ENCODE assay signal across 15 cellular contexts in the genomic region with DNA sequence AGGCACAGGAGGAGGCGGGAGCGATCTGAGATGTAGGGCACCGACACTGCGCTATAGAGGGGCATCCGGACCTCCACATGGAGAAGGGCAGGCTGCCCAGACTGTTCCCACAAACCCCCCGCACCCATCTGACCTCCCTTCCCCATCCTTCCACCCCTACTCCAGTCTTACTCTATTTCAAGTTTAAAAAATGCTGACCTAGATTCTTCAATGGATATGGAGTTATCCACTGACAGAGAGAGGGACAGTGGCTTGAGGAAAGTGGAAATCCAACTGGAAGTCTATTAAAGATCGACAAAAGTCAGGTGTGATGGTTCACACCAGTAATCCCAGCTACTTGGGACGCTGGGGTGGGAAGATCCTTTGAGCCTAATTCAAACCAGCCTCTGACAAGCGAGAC. TPM values are rescaled to one million over a fixed set of nuclear protein-coding genes. Genes with fewer than 3 reads are reported as not detected.
DNase-seq lines count a peak whose midpoint lies in the region; ATAC-seq and TF ChIP-seq lines count a peak whose summit lies in the region.
"Had no signal": no experiment of that assay in that cellular context is flagged by ENCODE, and none has a peak within 500 bp of the region (broad histone marks: within the 10 kb centered on the region; RNA-seq: fewer than 3 reads in every experiment).

No MANE protein-coding gene starts in this region.

- TF ChIP-seq CTCF in natural killer cell (IDR thresholded peaks at IDR 0.05) = no peak
- TF ChIP-seq CTCF in esophagus muscularis mucosa (IDR thresholded peaks at IDR 0.05) = no peak
- TF ChIP-seq CTCF in upper lobe of right lung (IDR thresholded peaks at IDR 0.05) = no peak
- no peak for TF ChIP-seq CTCF in WTC11 (IDR thresholded peaks at IDR 0.05)
- TF ChIP-seq CTCF in MM.1S (IDR thresholded peaks at IDR 0.05; ENCODE audit: low read length) = no peak

- no peaks in the 10 kb centered on the region for H4K20me1 ChIP-seq in MM.1S (ENCODE audit: insufficient read depth, low read length)

- no peak overlapping the region for H4K8ac ChIP-seq in neuronal stem cell (ENCODE audit: low read depth, low read length)

- no peak overlapping the region for H3K4me3 Mint-ChIP-seq in natural killer cell treated with Interleukin-12 subunit alpha and Interleukin-12 subunit beta and Interleukin-15 and Interleukin-18, amount 100 ng/mL, for 72 hours
- H3K4me3 Mint-ChIP-seq in natural killer cell (no peak overlapping the region), WTC11 (no peak overlapping the region)
- H3K4me3 Mint-ChIP-seq in stimulated activated effector memory CD8-positive, alpha-beta T cell treated with anti-CD3 and anti-CD28 coated beads, Interleukin-12 subunit alpha, Interleukin-12 subunit beta, amount 100 ng/mL, for 72 hours = no peak overlapping the region
- H3K4me3 Mint-ChIP-seq: HFFc6 had no signal

- no peak overlapping the region for H3K4ac ChIP-seq in neuronal stem cell (ENCODE audit: low read length)

- no peaks in the 10 kb centered on the region for H3K9me3 Mint-ChIP-seq in natural killer cell treated with Interleukin-12 subunit alpha and Interleukin-12 subunit beta and Interleukin-15 and Interleukin-18, amount 100 ng/mL, for 72 hours
- H3K9me3 Mint-ChIP-seq in natural killer cell = no peaks in the 10 kb centered on the region
- no peaks in the 10 kb centered on the region for H3K9me3 Mint-ChIP-seq in WTC11
- no peaks in the 10 kb centered on the region for H3K9me3 Mint-ChIP-seq in stimulated activated effector memory CD8-positive, alpha-beta T cell treated with anti-CD3 and anti-CD28 coated beads, Interleukin-12 subunit alpha, Interleukin-12 subunit beta, amount 100 ng/mL, for 72 hours
- H3K9me3 Mint-ChIP-seq: HFFc6 had no signal

- no peak overlapping the region for H2AK5ac ChIP-seq in neuronal stem cell (ENCODE audit: low read depth, low read length)

- H3K27ac Mint-ChIP-seq in natural killer cell treated with Interleukin-12 subunit alpha and Interleukin-12 subunit beta and Interleukin-15 and Interleukin-18, amount 100 ng/mL, for 72 hours = peak overlapping the region; percentile 26 to 72
- H3K27ac Mint-ChIP-seq in natural killer cell (no peak overlapping the region), WTC11 (no peak overlapping the region)
- H3K27ac Mint-ChIP-seq in stimulated activated effector memory CD8-positive, alpha-beta T cell treated with anti-CD3 and anti-CD28 coated beads, Interleukin-12 subunit alpha, Interleukin-12 subunit beta, amount 100 ng/mL, for 72 hours = no peak overlapping the region
- H3K27ac Mint-ChIP-seq: HFFc6 had no signal

- intact Hi-C loops in natural killer cell (cut with micrococcal nuclease) (no loop called here), esophagus muscularis mucosa (cut with DNase I) (loop anchor here (10.0 kb wide), 2 partner anchors 97 to 223 kb away; a partner anchor contains a TSS), upper lobe of right lung (cut with DNase I) (no loop called here)

- no peaks in the 10 kb centered on the region for H3K36me3 Mint-ChIP-seq in natural killer cell treated with Interleukin-12 subunit alpha and Interleukin-12 subunit beta and Interleukin-15 and Interleukin-18, amount 100 ng/mL, for 72 hours
- H3K36me3 Mint-ChIP-seq in natural killer cell (no peaks in the 10 kb centered on the region), WTC11 (no peaks in the 10 kb centered on the region)
- peaks cover 9% of the 10 kb centered on the region for H3K36me3 Mint-ChIP-seq in stimulated activated effector memory CD8-positive, alpha-beta T cell treated with anti-CD3 and anti-CD28 coated beads, Interleukin-12 subunit alpha, Interleukin-12 subunit beta, amount 100 ng/mL, for 72 hours

- H3K9ac ChIP-seq in neuronal stem cell (ENCODE audit: low read depth, low read length, poor library complexity) (peak overlapping the region; percentile 9), MM.1S (ENCODE audit: low read length) (no peak overlapping the region)

- H3F3A ChIP-seq in MM.1S (ENCODE audit: insufficient read depth, low read length) = no peaks in the 10 kb centered on the region

- no peak for TF ChIP-seq EP300 in esophagus muscularis mucosa (IDR thresholded peaks at IDR 0.05)

- whole genome bisulfite sequencing in esophagus muscularis mucosa = 52% methylated on average over 9 of the region's 9 CpGs
- WGBS in neuronal stem cell (ENCODE audit: extremely low coverage in 2 of 2, insufficient read length in 2 of 2, insufficient replicate concordance in 1 of 2), 2 donors = no CpG with 5 or more reads among the region's 9 CpGs

- no peak overlapping the region for H2BK5ac ChIP-seq in neuronal stem cell (ENCODE audit: low read length)

- no peak overlapping the region for H3K14ac ChIP-seq in neuronal stem cell (ENCODE audit: low read length)

- TF ChIP-seq POLR2A in esophagus muscularis mucosa (IDR thresholded peaks at IDR 0.05; ENCODE audit: low read depth) = no peak

- H3K27me3 ChIP-seq in esophagus muscularis mucosa (no peaks in the 10 kb centered on the region), neuronal stem cell (ENCODE audit: control insufficient read depth in 3 of 3, insufficient read depth in 3 of 3, low read depth in 1 of 3, low read length in 3 of 3) (peaks cover 0 to 21% (median 0%) of the 10 kb centered on the region in 3 experiments), upper lobe of right lung (no peaks in the 10 kb centered on the region), MM.1S (replicated peaks; ENCODE audit: insufficient read depth, low read length) (0 out of 2 replicates have a peak, but pooled peaks cover 4% of the 10 kb centered on the region)
- H3K27me3 ChIP-seq: BE2C had no signal

- H3K27ac ChIP-seq in esophagus muscularis mucosa (replicated peaks in 1 of 4) = peak overlapping the region; percentile 67 to 82 (median 70)
- no peak overlapping the region for H3K27ac ChIP-seq in neuronal stem cell (replicated peaks; ENCODE audit: low read length)
- H3K27ac ChIP-seq in upper lobe of right lung = no peak overlapping the region
- no peak overlapping the region for H3K27ac ChIP-seq in MM.1S (ENCODE audit: low read length)
- H3K27ac ChIP-seq: HL-60 had no signal

- H3K79me2 ChIP-seq in MM.1S (ENCODE audit: low read length) = no peaks in the 10 kb centered on the region

- POLR2A ChIA-PET in WTC11 (lab: Charles Lee) = no interaction called here

- H3K79me1 ChIP-seq in neuronal stem cell (ENCODE audit: low read depth, low read length) = no peaks in the 10 kb centered on the region

- H3K4me2 ChIP-seq in neuronal stem cell (ENCODE audit: insufficient read depth, low read length, poor library complexity, severe bottlenecking) (no peak overlapping the region), MM.1S (ENCODE audit: low read depth, low read length) (no peak overlapping the region)

- no peaks in the 10 kb centered on the region for H3K9me2 ChIP-seq in MM.1S (replicated peaks; ENCODE audit: insufficient read depth, low read length)

- peaks cover 19 to 31% of the 10 kb centered on the region in 2 donors for H3K4me1 Mint-ChIP-seq in natural killer cell treated with Interleukin-12 subunit alpha and Interleukin-12 subunit beta and Interleukin-15 and Interleukin-18, amount 100 ng/mL, for 72 hours (ENCODE audit: low read depth in 2 of 2)
- H3K4me1 Mint-ChIP-seq in natural killer cell (peaks cover 0 to 3% of the 10 kb centered on the region in 2 donors), WTC11 (peaks cover 12% of the 10 kb centered on the region)
- no peaks in the 10 kb centered on the region for H3K4me1 Mint-ChIP-seq in stimulated activated effector memory CD8-positive, alpha-beta T cell treated with anti-CD3 and anti-CD28 coated beads, Interleukin-12 subunit alpha, Interleukin-12 subunit beta, amount 100 ng/mL, for 72 hours

- H3K4me3 ChIP-seq in esophagus muscularis mucosa (no peak overlapping the region), neuronal stem cell (ENCODE audit: low read length in 2 of 2) (no peak overlapping the region), upper lobe of right lung (no peak overlapping the region), MM.1S (ENCODE audit: low read length) (no peak overlapping the region)

- H2BK120ac ChIP-seq in neuronal stem cell (ENCODE audit: low read depth, low read length) = no peak overlapping the region

- peak overlapping the region; percentile 77 for H3K18ac ChIP-seq in neuronal stem cell (ENCODE audit: low read length)

- H3K23ac ChIP-seq in neuronal stem cell (ENCODE audit: low read depth, low read length, poor library complexity) = no peak overlapping the region

- H3K27me3 Mint-ChIP-seq in natural killer cell treated with Interleukin-12 subunit alpha and Interleukin-12 subunit beta and Interleukin-15 and Interleukin-18, amount 100 ng/mL, for 72 hours = no peaks in the 10 kb centered on the region
- H3K27me3 Mint-ChIP-seq in natural killer cell (ENCODE audit: low read depth in 2 of 2) (peaks cover 3 to 7% of the 10 kb centered on the region in 2 donors), WTC11 (ENCODE audit: low read depth) (peaks cover 17% of the 10 kb centered on the region)

- no peak overlapping the region for H2BK15ac ChIP-seq in neuronal stem cell (ENCODE audit: low read length)

- no peaks in the 10 kb centered on the region for H3K9me3 ChIP-seq in esophagus muscularis mucosa
- H3K9me3 ChIP-seq in neuronal stem cell (replicated peaks in 1 of 2; ENCODE audit: control insufficient read depth in 2 of 2, insufficient read depth in 1 of 2, low read depth in 1 of 2, low read length in 2 of 2) = no peaks in the 10 kb centered on the region
- no peaks in the 10 kb centered on the region for H3K9me3 ChIP-seq in upper lobe of right lung
- no peaks in the 10 kb centered on the region for H3K9me3 ChIP-seq in MM.1S (replicated peaks; ENCODE audit: insufficient read depth, low read length)
- H3K9me3 ChIP-seq: BE2C had no signal

- H2AFZ ChIP-seq in neuronal stem cell (ENCODE audit: low read length) = peak overlapping the region; percentile 48
- H2AFZ ChIP-seq in MM.1S (ENCODE audit: low read length) = no peak overlapping the region

- CTCF ChIA-PET in WTC11 (lab: Charles Lee) = interaction anchor here (0.7 to 1.6 kb wide), 16 partner anchors 8 to 257 kb away, joined by 3 to 19 read pairs (median 4); a partner anchor contains a TSS

- ATAC-seq in natural killer cell treated with Interleukin-12 subunit alpha and Interleukin-12 subunit beta and Interleukin-15 and Interleukin-18, amount 100 ng/mL, for 72 hours = no peak
- ATAC-seq in natural killer cell (no peak), upper lobe of right lung (peak; percentile 7), WTC11 (no peak)
- no peak for ATAC-seq in stimulated activated effector memory CD8-positive, alpha-beta T cell treated with anti-CD3 and anti-CD28 coated beads, Interleukin-12 subunit alpha, Interleukin-12 subunit beta, amount 100 ng/mL, for 72 hours

- no peak for DNase-seq in natural killer cell treated with Interleukin-12 subunit alpha and Interleukin-12 subunit beta and Interleukin-15 and Interleukin-18, amount 100 ng/mL, for 72 hours (ENCODE audit: low spot score)
- DNase-seq in natural killer cell = no peak
- DNase-seq in esophagus muscularis mucosa (ENCODE audit: extremely low spot score) = no peak
- DNase-seq in neuronal stem cell (ENCODE audit: low spot score) = no peak
- DNase-seq in upper lobe of right lung = no peak
- no peak for DNase-seq in WTC11 (ENCODE audit: low spot score)
- DNase-seq in stimulated activated effector memory CD8-positive, alpha-beta T cell treated with anti-CD3 and anti-CD28 coated beads, Interleukin-12 subunit alpha, Interleukin-12 subunit beta, amount 100 ng/mL, for 72 hours (ENCODE audit: low spot score in 2 of 2) = no peak
- no peak for DNase-seq in MM.1S
- DNase-seq: GF-D8, HFFc6, NCI-H2081, PC-3 had no signal

- peaks cover 6 to 14% (median 9%) of the 10 kb centered on the region in 4 donors for H3K4me1 ChIP-seq in esophagus muscularis mucosa
- H3K4me1 ChIP-seq in neuronal stem cell (ENCODE audit: control insufficient read depth in 2 of 2, insufficient read depth in 1 of 2, low read depth in 1 of 2, low read length in 2 of 2) = peaks cover 0 to 2% of the 10 kb centered on the region in 2 donors
- H3K4me1 ChIP-seq in upper lobe of right lung = no peaks in the 10 kb centered on the region
- H3K4me1 ChIP-seq in MM.1S (ENCODE audit: low read length) = no peaks in the 10 kb centered on the region
- H3K4me1 ChIP-seq: BE2C had no signal

- H4K91ac ChIP-seq in neuronal stem cell (ENCODE audit: low read depth, low read length, poor library complexity) = no peak overlapping the region

- H3K36me3 ChIP-seq in esophagus muscularis mucosa (peaks cover 0 to 32% (median 21%) of the 10 kb centered on the region in 4 donors), neuronal stem cell (replicated peaks in 1 of 2; ENCODE audit: control insufficient read depth in 2 of 2, insufficient read depth in 2 of 2, low read length in 2 of 2) (no peaks in the 10 kb centered on the region), upper lobe of right lung (no peaks in the 10 kb centered on the region), MM.1S (replicated peaks; ENCODE audit: insufficient read depth, low read length) (no peaks in the 10 kb centered on the region)
- H3K36me3 ChIP-seq: BE2C had no signal

- H2BK12ac ChIP-seq in neuronal stem cell (ENCODE audit: low read length) = no peak overlapping the region

RNA-seq across cellular contexts. Expression of a gene that starts 5.1 kb away (rescaled TPM):
- 10 to 100 TPM; 87.1 to 92.6 TPM for total RNA-seq in natural killer cell treated with Interleukin-12 subunit alpha and Interleukin-12 subunit beta and Interleukin-15 and Interleukin-18, amount 100 ng/mL, for 72 hours
- total RNA-seq in natural killer cell = 10 to 100 TPM; 47.6 to 56.8 (median 54.8) TPM
- 10 to 100 TPM; 31.6 to 50.7 (median 36.6) TPM for total RNA-seq in esophagus muscularis mucosa
- 175 TPM for polyA plus RNA-seq in neuronal stem cell (2013, experiment 1 of 2)
- 176 TPM for polyA plus RNA-seq in neuronal stem cell (2013, experiment 2 of 2)
- 34.4 TPM for total RNA-seq in upper lobe of right lung
- total RNA-seq in WTC11 (2021) = 105 to 106 TPM (median 106 TPM) in 3 replicates

RNA-seq across cellular contexts. Expression of a gene that starts 28.8 kb away (rescaled TPM):
- not detected for total RNA-seq in natural killer cell treated with Interleukin-12 subunit alpha and Interleukin-12 subunit beta and Interleukin-15 and Interleukin-18, amount 100 ng/mL, for 72 hours
- not detected for total RNA-seq in natural killer cell
- 1,000 to 10,000 TPM; 4,013 to 8,538 (median 5,633) TPM for total RNA-seq in esophagus muscularis mucosa
- 0.77 TPM for polyA plus RNA-seq in neuronal stem cell (2013, experiment 1 of 2)
- polyA plus RNA-seq in neuronal stem cell (2013, experiment 2 of 2) = 0.73 TPM
- 37.9 TPM for total RNA-seq in upper lobe of right lung
- 1.4 to 2.7 TPM (median 1.8 TPM) in 3 replicates for total RNA-seq in WTC11 (2021)
- total RNA-seq: HT-29 had no signal

Comparison
In these comparisons a context has a peak if more than half of its experiments do, and no peak if none do; other contexts are left out.
1. H3K27ac Mint-ChIP-seq: peak in natural killer cell treated with Interleukin-12 subunit alpha and Interleukin-12 subunit beta and Interleukin-15 and Interleukin-18, amount 100 ng/mL, for 72 hours (2 of 2); none in natural killer cell (0 of 2), WTC11 (single experiment) and stimulated activated effector memory CD8-positive, alpha-beta T cell treated with anti-CD3 and anti-CD28 coated beads, Interleukin-12 subunit alpha, Interleukin-12 subunit beta, amount 100 ng/mL, for 72 hours (single experiment).
2. H3K27ac ChIP-seq: peak in esophagus muscularis mucosa (4 of 4); none in neuronal stem cell (single experiment), upper lobe of right lung (single experiment) and MM.1S (single experiment).
3. RNA of a gene that starts 28.8 kb away (total RNA-seq): 4,013 to 8,538 TPM in esophagus muscularis mucosa; 37.9 TPM in upper lobe of right lung (single experiment), 1.4 to 2.7 TPM in WTC11, not detected in natural killer cell treated with Interleukin-12 subunit alpha and Interleukin-12 subunit beta and Interleukin-15 and Interleukin-18, amount 100 ng/mL, for 72 hours and not detected in natural killer cell; every median in the first group is over 100 times any median in the second.